Comparison of ENCODE assay signal across 1 cellular context in the genomic region with DNA sequence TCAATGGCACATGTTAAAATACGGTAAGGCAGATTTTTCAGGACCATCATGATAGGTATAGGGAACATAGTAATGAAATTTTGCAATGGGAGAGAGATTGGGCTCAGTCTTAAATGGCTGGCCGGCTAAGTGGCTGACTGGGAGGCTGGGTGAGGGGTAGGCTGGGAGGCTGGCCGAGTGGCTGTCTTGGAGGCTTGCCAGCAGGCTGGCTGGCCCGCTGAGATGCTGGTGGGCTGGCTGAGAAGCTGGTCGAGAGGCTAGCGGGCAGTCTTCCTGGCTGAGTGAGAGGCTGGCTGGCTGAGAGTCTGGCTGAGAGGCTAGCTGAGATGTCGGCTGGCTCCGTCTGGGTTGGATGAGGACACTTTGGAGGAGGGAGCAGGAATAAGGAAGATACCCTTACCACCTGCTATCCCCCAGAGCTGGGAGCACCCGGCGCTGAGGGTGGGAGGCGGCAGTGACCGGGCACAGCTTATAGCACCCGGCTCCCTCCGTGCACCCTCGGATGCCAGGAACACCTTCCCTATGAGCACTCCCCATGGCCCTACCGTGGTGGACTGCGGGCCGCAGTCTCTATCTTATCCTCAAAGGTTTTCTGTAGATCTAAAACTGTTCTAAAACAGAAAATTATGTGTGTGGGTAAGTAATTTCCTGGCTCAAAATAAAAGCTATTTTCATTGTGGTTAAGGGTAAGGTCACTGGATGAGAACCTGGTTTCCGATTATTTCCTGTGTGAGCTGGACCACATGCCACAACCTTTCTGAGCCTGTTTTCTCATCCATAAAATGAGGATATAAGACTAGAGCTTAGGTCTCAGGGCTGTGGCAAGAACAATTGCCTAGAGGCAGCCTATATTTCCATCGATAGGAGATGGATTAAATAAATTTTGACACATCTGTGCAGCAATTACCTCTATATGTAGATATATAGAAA.
TF ChIP-seq lines count a peak whose summit lies in the region.

No MANE protein-coding gene starts in this region.

TF ChIP-seq in WTC11, 78 proteins besides CTCF, POLR2A, EP300 and RAD21 (continued from another document):
- TF ChIP-seq, protein P1, sequence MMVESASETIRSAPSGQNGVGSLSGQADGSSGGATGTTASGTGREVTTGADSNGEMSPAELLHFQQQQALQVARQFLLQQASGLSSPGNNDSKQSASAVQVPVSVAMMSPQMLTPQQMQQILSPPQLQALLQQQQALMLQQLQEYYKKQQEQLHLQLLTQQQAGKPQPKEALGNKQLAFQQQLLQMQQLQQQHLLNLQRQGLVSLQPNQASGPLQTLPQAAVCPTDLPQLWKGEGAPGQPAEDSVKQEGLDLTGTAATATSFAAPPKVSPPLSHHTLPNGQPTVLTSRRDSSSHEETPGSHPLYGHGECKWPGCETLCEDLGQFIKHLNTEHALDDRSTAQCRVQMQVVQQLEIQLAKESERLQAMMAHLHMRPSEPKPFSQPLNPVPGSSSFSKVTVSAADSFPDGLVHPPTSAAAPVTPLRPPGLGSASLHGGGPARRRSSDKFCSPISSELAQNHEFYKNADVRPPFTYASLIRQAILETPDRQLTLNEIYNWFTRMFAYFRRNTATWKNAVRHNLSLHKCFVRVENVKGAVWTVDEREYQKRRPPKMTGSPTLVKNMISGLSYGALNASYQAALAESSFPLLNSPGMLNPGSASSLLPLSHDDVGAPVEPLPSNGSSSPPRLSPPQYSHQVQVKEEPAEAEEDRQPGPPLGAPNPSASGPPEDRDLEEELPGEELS (CRISPR knock-in tag; IDR thresholded peaks at IDR 0.05), result no peak
- TF ChIP-seq, protein P2, sequence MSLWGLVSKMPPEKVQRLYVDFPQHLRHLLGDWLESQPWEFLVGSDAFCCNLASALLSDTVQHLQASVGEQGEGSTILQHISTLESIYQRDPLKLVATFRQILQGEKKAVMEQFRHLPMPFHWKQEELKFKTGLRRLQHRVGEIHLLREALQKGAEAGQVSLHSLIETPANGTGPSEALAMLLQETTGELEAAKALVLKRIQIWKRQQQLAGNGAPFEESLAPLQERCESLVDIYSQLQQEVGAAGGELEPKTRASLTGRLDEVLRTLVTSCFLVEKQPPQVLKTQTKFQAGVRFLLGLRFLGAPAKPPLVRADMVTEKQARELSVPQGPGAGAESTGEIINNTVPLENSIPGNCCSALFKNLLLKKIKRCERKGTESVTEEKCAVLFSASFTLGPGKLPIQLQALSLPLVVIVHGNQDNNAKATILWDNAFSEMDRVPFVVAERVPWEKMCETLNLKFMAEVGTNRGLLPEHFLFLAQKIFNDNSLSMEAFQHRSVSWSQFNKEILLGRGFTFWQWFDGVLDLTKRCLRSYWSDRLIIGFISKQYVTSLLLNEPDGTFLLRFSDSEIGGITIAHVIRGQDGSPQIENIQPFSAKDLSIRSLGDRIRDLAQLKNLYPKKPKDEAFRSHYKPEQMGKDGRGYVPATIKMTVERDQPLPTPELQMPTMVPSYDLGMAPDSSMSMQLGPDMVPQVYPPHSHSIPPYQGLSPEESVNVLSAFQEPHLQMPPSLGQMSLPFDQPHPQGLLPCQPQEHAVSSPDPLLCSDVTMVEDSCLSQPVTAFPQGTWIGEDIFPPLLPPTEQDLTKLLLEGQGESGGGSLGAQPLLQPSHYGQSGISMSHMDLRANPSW (CRISPR knock-in tag; conservative IDR thresholded peaks at IDR 0.05; ENCODE audit: low read depth), result no peak
- TF ChIP-seq, protein P3, sequence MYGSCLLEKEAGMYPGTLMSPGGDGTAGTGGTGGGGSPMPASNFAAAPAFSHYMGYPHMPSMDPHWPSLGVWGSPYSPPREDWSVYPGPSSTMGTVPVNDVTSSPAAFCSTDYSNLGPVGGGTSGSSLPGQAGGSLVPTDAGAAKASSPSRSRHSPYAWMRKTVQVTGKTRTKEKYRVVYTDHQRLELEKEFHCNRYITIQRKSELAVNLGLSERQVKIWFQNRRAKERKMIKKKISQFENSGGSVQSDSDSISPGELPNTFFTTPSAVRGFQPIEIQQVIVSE (CRISPR knock-in tag; IDR thresholded peaks at IDR 0.05; ENCODE audit: borderline replicate concordance), result no peak
- TF ChIP-seq, protein P4, sequence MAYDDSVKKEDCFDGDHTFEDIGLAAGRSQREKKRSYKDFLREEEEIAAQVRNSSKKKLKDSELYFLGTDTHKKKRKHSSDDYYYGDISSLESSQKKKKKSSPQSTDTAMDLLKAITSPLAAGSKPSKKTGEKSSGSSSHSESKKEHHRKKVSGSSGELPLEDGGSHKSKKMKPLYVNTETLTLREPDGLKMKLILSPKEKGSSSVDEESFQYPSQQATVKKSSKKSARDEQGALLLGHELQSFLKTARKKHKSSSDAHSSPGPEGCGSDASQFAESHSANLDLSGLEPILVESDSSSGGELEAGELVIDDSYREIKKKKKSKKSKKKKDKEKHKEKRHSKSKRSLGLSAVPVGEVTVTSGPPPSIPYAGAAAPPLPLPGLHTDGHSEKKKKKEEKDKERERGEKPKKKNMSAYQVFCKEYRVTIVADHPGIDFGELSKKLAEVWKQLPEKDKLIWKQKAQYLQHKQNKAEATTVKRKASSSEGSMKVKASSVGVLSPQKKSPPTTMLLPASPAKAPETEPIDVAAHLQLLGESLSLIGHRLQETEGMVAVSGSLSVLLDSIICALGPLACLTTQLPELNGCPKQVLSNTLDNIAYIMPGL (CRISPR knock-in tag; IDR thresholded peaks at IDR 0.05), result no peak
- no peak for TF ChIP-seq RORB (CRISPR knock-in tag; IDR thresholded peaks at IDR 0.05)
- TF ChIP-seq, protein P5, sequence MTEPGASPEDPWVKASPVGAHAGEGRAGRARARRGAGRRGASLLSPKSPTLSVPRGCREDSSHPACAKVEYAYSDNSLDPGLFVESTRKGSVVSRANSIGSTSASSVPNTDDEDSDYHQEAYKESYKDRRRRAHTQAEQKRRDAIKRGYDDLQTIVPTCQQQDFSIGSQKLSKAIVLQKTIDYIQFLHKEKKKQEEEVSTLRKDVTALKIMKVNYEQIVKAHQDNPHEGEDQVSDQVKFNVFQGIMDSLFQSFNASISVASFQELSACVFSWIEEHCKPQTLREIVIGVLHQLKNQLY (CRISPR knock-in tag; IDR thresholded peaks at IDR 0.05), result no peak
- TF ChIP-seq, protein P6, sequence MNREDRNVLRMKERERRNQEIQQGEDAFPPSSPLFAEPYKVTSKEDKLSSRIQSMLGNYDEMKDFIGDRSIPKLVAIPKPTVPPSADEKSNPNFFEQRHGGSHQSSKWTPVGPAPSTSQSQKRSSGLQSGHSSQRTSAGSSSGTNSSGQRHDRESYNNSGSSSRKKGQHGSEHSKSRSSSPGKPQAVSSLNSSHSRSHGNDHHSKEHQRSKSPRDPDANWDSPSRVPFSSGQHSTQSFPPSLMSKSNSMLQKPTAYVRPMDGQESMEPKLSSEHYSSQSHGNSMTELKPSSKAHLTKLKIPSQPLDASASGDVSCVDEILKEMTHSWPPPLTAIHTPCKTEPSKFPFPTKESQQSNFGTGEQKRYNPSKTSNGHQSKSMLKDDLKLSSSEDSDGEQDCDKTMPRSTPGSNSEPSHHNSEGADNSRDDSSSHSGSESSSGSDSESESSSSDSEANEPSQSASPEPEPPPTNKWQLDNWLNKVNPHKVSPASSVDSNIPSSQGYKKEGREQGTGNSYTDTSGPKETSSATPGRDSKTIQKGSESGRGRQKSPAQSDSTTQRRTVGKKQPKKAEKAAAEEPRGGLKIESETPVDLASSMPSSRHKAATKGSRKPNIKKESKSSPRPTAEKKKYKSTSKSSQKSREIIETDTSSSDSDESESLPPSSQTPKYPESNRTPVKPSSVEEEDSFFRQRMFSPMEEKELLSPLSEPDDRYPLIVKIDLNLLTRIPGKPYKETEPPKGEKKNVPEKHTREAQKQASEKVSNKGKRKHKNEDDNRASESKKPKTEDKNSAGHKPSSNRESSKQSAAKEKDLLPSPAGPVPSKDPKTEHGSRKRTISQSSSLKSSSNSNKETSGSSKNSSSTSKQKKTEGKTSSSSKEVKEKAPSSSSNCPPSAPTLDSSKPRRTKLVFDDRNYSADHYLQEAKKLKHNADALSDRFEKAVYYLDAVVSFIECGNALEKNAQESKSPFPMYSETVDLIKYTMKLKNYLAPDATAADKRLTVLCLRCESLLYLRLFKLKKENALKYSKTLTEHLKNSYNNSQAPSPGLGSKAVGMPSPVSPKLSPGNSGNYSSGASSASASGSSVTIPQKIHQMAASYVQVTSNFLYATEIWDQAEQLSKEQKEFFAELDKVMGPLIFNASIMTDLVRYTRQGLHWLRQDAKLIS (CRISPR knock-in tag; IDR thresholded peaks at IDR 0.05; ENCODE audit: borderline replicate concordance), result no peak
